ENCODE assay signal across 1 cellular context in genomic region chr7:72925546-72926120, GRCh38.
TF ChIP-seq lines count a peak whose summit lies in the region.

No MANE protein-coding gene starts in this region.

TF ChIP-seq in GM23338, 12 proteins besides CTCF, POLR2A, EP300 and RAD21 (continued from another document):
- no peak for TF ChIP-seq ZNF462 (CRISPR knock-in tag; IDR thresholded peaks at IDR 0.05)
- TF ChIP-seq JUNB (IDR thresholded peaks at IDR 0.05; ENCODE audit: unreplicated experiment): no peak
- no peak for TF ChIP-seq NANOG (IDR thresholded peaks at IDR 0.05; ENCODE audit: borderline replicate concordance)
TF ChIP-seq in GM23338: peak in this region for 0.
